8 cellular contexts compared by ENCODE assay signal in genomic region chr14:99562848-99563748, GRCh38. TPM values are rescaled to one million over a fixed set of nuclear protein-coding genes. Genes with fewer than 3 reads are reported as not detected.
DNase-seq lines count a peak whose midpoint lies in the region; ATAC-seq and TF ChIP-seq lines count a peak whose summit lies in the region.

No MANE protein-coding gene starts in this region.

- ATAC-seq in GM21390 (IDR thresholded peaks at IDR 0.05; ENCODE audit: unreplicated experiment): no peak
- ATAC-seq in GM18868 (IDR thresholded peaks at IDR 0.05; ENCODE audit: unreplicated experiment): no peak

- DNase-seq in Ammon's horn (ENCODE audit: low spot score) (peak; percentile 86), NCI-H2081 treated with DMSO at 0.1 percent for 48 hours (lab: John Stamatoyannopoulos, UW) (peak; percentile 45), breast epithelium (ENCODE audit: low spot score in 2 of 2) (peak; percentile 64 to 83), kidney tubule cell (ENCODE audit: low spot score) (peak; percentile 87), tibial artery (peak in 1 of 2 donors; percentile 84), GM19238 (ENCODE audit: insufficient read length, low spot score) (no peak)

- TF ChIP-seq CTCF in breast epithelium (IDR thresholded peaks at IDR 0.05) (peak in 2 of 3 donors; percentile 41 to 50), tibial artery (IDR thresholded peaks at IDR 0.05) (peak; percentile 28 to 38)

- H3K27me3 ChIP-seq in breast epithelium (no peaks in the 10 kb centered on the region), tibial artery (no peaks in the 10 kb centered on the region)

- H3K27ac ChIP-seq in breast epithelium (peak overlapping the region; percentile 79 to 80), tibial artery (peak overlapping the region in 1 of 2 donors; percentile 16)

- TF ChIP-seq POLR2A in breast epithelium (IDR thresholded peaks at IDR 0.05): no peak

- H3K9me3 ChIP-seq in breast epithelium (no peaks in the 10 kb centered on the region), tibial artery (no peaks in the 10 kb centered on the region)

- peaks cover 21 to 52% of the 10 kb centered on the region in 2 donors for H3K4me1 ChIP-seq in breast epithelium
- peaks cover 0 to 66% (median 38%) of the 10 kb centered on the region in 4 donors for H3K4me1 ChIP-seq in tibial artery

- intact Hi-C loops in breast epithelium (cut with DNase I; ENCODE audit: low total_unique reads): loop anchor here (5.0 kb wide), 1 partner anchor 39 kb away; the partner anchor contains the start of gene CCDC85C
- intact Hi-C loops in tibial artery (cut with DNase I; ENCODE audit: low total_unique reads): loop anchor here (2.0 to 5.0 kb wide), 2 partner anchors 42 to 64 kb away; partner anchors contain the start of gene CCDC85C

- H3K36me3 ChIP-seq in breast epithelium (no peaks in the 10 kb centered on the region), tibial artery (no peaks in the 10 kb centered on the region)

- no peak overlapping the region for H3K4me3 ChIP-seq in breast epithelium
- no peak overlapping the region for H3K4me3 ChIP-seq in tibial artery

RNA-seq across cellular contexts. Expression of gene CCDC85C, which starts 40.9 kb away (rescaled TPM):
- total RNA-seq in breast epithelium: 1 to 10 TPM; 1.3 to 8.3 (median 4.3) TPM
